ENCODE assay signal across 22 cellular contexts in the genomic region with DNA sequence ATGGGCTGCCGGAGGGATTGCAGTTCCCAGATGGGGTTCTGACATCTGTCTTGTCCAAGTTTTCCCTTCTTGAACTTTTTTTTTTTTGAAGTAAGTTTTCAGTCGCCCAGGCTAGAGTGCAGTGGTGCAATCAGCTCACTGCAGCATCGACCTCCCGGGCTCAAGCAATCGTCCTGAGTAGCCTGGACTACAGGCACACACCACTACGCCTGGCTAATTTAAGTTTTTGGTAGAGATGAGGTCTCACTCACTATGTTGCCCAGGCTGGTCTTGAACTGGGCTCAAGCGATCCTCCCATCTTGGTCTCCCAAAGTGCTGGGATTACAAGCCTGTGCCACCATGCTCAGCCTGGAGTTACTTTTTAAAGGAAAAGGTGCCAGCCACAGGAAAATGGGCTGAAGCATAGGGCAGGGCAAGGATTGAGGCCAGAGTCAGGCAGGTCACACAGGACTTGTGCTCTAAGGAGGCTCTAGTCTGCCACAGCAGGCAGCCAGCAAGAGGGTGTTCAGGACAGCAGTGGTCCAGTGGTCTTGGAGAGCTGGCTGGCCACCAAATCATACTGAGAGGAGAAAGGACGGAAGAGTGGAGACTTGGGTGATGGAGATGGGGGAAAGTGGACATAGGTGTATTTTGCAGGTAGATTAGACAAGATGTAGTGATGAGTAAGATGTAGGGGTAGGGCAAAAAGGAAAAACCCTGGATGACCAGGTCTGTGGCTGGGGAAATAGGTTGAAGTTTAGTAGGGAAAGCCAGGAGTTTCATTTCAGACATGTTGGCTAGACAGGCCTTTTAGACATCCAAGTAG.
"Had no signal": no experiment of that assay in that cellular context is flagged by ENCODE, and none has a peak within 500 bp of the region (broad histone marks: within the 10 kb centered on the region; RNA-seq: fewer than 3 reads in every experiment).

No MANE protein-coding gene starts in this region.

- H3K27ac ChIP-seq: ascending aorta, body of pancreas had no signal

- H3K4me1 ChIP-seq: ascending aorta, body of pancreas had no signal

- H3K27me3 Mint-ChIP-seq: central memory CD8-positive, alpha-beta T cell; T-helper 17 cell had no signal

- DNase-seq: activated B cell treated with CpG ODN at 0.5 μM for 24 hours; activated CD4-positive, alpha-beta memory T cell treated with anti-CD3 and anti-CD28 coated beads, Interleukin-2, amount 10 ng/mL, durations not matched to agents 7 days and 5 days; activated CD4-positive, alpha-beta T cell treated with anti-CD3 and anti-CD28 coated beads for 1 hour; activated CD4-positive, alpha-beta T cell treated with anti-CD3 and anti-CD28 coated beads, Interleukin-2, amount 10 ng/mL, durations not matched to agents 7 days and 5 days; activated naive CD4-positive, alpha-beta T cell treated with anti-CD3 and anti-CD28 coated beads, Interleukin-2, amount 50 U/mL, for 16 hours; activated T-cell treated with anti-CD3 and anti-CD28 coated beads for 4 hours; amniotic stem cell; body of pancreas; NCI-H1092; NCI-H1417 treated with DMSO at 0.1 percent for 48 hours; NCI-H1694; NCI-H2029; NCI-H2107; NCI-H345; NCI-H510A; NCI-H526 treated with DMSO at 0.1 percent for 48 hours; NCI-H82; SIG-M5; T-helper 17 cell; T-helper 9 cell had no signal

- ATAC-seq: body of pancreas, T-helper 17 cell had no signal

- H3K9me3 Mint-ChIP-seq: activated B cell treated with CpG ODN at 0.5 μM for 24 hours; activated CD4-positive, alpha-beta memory T cell treated with anti-CD3 and anti-CD28 coated beads, Interleukin-2, amount 10 ng/mL, durations not matched to agents 7 days and 5 days; activated CD4-positive, alpha-beta T cell treated with anti-CD3 and anti-CD28 coated beads, Interleukin-2, amount 10 ng/mL, durations not matched to agents 7 days and 5 days; central memory CD8-positive, alpha-beta T cell had no signal

- H3K9me3 ChIP-seq: ascending aorta, body of pancreas had no signal

- H3K27me3 ChIP-seq: ascending aorta, body of pancreas had no signal

- H3K4me3 ChIP-seq: ascending aorta, body of pancreas had no signal

- H3K4me3 Mint-ChIP-seq: activated B cell treated with CpG ODN at 0.5 μM for 24 hours; activated CD4-positive, alpha-beta memory T cell treated with anti-CD3 and anti-CD28 coated beads, Interleukin-2, amount 10 ng/mL, durations not matched to agents 7 days and 5 days; activated CD4-positive, alpha-beta T cell treated with anti-CD3 and anti-CD28 coated beads, Interleukin-2, amount 10 ng/mL, durations not matched to agents 7 days and 5 days; central memory CD8-positive, alpha-beta T cell; T-helper 17 cell had no signal

- H3K27ac Mint-ChIP-seq: activated B cell treated with CpG ODN at 0.5 μM for 24 hours; activated CD4-positive, alpha-beta memory T cell treated with anti-CD3 and anti-CD28 coated beads, Interleukin-2, amount 10 ng/mL, durations not matched to agents 7 days and 5 days; activated CD4-positive, alpha-beta T cell treated with anti-CD3 and anti-CD28 coated beads, Interleukin-2, amount 10 ng/mL, durations not matched to agents 7 days and 5 days; T-helper 17 cell had no signal
